1 cellular context compared by ENCODE assay signal in the genomic region with DNA sequence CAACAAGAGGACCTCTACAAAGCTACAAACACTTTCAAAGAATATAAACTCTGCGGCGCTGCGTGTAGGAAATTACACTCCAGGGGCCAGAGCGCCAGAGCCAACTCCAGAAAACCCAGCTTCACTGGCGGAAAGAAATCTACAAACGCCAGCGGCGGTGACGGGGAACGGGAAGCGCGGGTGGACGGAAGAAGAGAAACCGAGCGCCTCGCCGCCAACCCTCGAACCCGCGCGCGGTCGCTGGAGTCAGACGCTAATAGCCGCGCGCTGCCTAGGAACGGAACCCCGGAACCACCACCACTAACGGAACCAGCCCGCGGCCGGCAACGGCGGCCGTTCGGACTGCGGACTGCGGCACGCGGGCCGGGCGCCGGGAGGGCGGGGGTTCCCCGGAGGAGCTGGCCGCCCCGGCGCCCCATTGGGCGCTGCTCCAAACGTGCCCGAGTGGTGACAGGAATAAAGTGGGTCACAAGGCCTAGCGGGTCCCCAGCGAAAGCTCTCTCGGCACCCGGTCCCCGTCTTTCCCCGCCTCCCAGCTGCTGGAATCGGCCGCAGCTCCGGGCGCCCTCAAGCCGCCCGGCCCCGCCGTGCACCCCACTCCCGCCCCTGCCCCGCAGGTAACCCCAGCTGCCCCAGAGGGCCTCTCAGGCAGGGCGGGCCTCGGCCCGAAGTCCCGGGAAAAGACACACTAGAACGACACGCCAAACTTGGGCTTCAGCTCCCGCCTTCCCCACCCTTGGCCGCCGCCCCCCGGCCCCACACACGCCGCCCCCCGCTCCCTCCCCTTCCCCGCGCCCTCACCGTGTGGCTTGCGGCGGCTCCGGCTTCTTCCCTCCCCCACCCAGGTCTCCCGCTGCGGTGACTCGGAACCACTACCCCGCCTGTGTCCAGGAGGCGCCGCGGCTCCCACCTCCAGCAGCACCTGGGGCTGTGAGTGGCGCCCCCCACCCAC.
TF ChIP-seq lines count a peak whose summit lies in the region.

No MANE protein-coding gene starts in this region.

TF ChIP-seq in HepG2, 621 proteins besides CTCF, POLR2A, EP300 and RAD21 (continued from another document and continues in another):
- TF ChIP-seq, protein P1, sequence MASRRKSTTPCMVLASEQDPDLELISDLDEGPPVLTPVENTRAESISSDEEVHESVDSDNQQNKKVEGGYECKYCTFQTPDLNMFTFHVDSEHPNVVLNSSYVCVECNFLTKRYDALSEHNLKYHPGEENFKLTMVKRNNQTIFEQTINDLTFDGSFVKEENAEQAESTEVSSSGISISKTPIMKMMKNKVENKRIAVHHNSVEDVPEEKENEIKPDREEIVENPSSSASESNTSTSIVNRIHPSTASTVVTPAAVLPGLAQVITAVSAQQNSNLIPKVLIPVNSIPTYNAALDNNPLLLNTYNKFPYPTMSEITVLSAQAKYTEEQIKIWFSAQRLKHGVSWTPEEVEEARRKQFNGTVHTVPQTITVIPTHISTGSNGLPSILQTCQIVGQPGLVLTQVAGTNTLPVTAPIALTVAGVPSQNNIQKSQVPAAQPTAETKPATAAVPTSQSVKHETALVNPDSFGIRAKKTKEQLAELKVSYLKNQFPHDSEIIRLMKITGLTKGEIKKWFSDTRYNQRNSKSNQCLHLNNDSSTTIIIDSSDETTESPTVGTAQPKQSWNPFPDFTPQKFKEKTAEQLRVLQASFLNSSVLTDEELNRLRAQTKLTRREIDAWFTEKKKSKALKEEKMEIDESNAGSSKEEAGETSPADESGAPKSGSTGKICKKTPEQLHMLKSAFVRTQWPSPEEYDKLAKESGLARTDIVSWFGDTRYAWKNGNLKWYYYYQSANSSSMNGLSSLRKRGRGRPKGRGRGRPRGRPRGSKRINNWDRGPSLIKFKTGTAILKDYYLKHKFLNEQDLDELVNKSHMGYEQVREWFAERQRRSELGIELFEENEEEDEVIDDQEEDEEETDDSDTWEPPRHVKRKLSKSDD (CRISPR knock-in tag; IDR thresholded peaks at IDR 0.05; ENCODE audit: low read depth): no peak
- TF ChIP-seq, protein P2, sequence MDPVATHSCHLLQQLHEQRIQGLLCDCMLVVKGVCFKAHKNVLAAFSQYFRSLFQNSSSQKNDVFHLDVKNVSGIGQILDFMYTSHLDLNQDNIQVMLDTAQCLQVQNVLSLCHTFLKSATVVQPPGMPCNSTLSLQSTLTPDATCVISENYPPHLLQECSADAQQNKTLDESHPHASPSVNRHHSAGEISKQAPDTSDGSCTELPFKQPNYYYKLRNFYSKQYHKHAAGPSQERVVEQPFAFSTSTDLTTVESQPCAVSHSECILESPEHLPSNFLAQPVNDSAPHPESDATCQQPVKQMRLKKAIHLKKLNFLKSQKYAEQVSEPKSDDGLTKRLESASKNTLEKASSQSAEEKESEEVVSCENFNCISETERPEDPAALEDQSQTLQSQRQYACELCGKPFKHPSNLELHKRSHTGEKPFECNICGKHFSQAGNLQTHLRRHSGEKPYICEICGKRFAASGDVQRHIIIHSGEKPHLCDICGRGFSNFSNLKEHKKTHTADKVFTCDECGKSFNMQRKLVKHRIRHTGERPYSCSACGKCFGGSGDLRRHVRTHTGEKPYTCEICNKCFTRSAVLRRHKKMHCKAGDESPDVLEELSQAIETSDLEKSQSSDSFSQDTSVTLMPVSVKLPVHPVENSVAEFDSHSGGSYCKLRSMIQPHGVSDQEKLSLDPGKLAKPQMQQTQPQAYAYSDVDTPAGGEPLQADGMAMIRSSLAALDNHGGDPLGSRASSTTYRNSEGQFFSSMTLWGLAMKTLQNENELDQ (CRISPR knock-in tag; IDR thresholded peaks at IDR 0.05; ENCODE audit: borderline replicate concordance): no peak
- TF ChIP-seq, protein P3, sequence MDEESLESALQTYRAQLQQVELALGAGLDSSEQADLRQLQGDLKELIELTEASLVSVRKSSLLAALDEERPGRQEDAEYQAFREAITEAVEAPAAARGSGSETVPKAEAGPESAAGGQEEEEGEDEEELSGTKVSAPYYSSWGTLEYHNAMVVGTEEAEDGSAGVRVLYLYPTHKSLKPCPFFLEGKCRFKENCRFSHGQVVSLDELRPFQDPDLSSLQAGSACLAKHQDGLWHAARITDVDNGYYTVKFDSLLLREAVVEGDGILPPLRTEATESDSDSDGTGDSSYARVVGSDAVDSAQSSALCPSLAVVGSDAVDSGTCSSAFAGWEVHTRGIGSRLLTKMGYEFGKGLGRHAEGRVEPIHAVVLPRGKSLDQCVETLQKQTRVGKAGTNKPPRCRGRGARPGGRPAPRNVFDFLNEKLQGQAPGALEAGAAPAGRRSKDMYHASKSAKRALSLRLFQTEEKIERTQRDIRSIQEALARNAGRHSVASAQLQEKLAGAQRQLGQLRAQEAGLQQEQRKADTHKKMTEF (CRISPR knock-in tag; IDR thresholded peaks at IDR 0.05): peak; percentile 50
- TF ChIP-seq, protein P4, sequence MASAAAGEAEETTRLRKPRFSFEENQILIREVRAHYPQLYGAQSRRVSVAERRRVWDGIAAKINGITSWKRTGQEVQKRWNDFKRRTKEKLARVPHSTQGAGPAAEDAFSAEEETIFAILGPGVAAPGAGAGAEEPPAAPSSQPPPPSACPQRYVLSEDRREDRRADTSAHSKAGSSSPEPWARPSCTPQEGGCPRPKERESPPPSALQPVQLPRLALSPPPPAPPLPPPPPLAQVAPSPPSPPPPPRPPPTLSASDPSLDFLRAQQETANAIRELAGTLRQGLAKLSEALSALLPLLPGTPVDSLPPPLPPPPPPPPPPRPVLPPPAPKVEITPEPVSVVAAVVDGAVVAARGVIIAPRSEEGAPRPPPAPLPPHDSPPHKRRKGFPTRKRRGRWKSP (CRISPR knock-in tag; IDR thresholded peaks at IDR 0.05): peak; percentile 87
- peak; percentile 61; the same call in 1 of the 2 replicates for TF ChIP-seq ZNF274 (CRISPR knock-in tag; IDR thresholded peaks at IDR 0.05)
- no peak; the same call in 1 of the 2 replicates for TF ChIP-seq ZNF446 (CRISPR knock-in tag; IDR thresholded peaks at IDR 0.05)
- peak; percentile 42; the same call in 1 of the 2 replicates for TF ChIP-seq KAT8 (CRISPR knock-in tag; IDR thresholded peaks at IDR 0.05)
- no peak for TF ChIP-seq JUN (CRISPR knock-in tag; IDR thresholded peaks at IDR 0.05)
- TF ChIP-seq, protein P5, sequence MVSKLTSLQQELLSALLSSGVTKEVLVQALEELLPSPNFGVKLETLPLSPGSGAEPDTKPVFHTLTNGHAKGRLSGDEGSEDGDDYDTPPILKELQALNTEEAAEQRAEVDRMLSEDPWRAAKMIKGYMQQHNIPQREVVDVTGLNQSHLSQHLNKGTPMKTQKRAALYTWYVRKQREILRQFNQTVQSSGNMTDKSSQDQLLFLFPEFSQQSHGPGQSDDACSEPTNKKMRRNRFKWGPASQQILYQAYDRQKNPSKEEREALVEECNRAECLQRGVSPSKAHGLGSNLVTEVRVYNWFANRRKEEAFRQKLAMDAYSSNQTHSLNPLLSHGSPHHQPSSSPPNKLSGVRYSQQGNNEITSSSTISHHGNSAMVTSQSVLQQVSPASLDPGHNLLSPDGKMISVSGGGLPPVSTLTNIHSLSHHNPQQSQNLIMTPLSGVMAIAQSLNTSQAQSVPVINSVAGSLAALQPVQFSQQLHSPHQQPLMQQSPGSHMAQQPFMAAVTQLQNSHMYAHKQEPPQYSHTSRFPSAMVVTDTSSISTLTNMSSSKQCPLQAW (CRISPR knock-in tag; IDR thresholded peaks at IDR 0.05): peak; percentile 18; the same call in 1 of the 2 replicates
- TF ChIP-seq FOXK2 (IDR thresholded peaks at IDR 0.05): no peak
- peak; percentile 90 for TF ChIP-seq KDM5B (CRISPR knock-in tag; IDR thresholded peaks at IDR 0.05; ENCODE audit: borderline replicate concordance)
- TF ChIP-seq POLR2G (IDR thresholded peaks at IDR 0.05; ENCODE audit: low read depth, low read length): 0 out of 2 replicates have a peak, but pooled peaks have one; percentile 36
- no peak for TF ChIP-seq CCAR2 (optimal IDR thresholded peaks at IDR 0.05; ENCODE audit: low read depth, low read length)
- TF ChIP-seq ATF7-NPFF (CRISPR knock-in tag; IDR thresholded peaks at IDR 0.05; ENCODE audit: low read depth): peak; percentile 73
- TF ChIP-seq RXRA (CRISPR knock-in tag; IDR thresholded peaks at IDR 0.05): no peak
- TF ChIP-seq, protein P6, sequence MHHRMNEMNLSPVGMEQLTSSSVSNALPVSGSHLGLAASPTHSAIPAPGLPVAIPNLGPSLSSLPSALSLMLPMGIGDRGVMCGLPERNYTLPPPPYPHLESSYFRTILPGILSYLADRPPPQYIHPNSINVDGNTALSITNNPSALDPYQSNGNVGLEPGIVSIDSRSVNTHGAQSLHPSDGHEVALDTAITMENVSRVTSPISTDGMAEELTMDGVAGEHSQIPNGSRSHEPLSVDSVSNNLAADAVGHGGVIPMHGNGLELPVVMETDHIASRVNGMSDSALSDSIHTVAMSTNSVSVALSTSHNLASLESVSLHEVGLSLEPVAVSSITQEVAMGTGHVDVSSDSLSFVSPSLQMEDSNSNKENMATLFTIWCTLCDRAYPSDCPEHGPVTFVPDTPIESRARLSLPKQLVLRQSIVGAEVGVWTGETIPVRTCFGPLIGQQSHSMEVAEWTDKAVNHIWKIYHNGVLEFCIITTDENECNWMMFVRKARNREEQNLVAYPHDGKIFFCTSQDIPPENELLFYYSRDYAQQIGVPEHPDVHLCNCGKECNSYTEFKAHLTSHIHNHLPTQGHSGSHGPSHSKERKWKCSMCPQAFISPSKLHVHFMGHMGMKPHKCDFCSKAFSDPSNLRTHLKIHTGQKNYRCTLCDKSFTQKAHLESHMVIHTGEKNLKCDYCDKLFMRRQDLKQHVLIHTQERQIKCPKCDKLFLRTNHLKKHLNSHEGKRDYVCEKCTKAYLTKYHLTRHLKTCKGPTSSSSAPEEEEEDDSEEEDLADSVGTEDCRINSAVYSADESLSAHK (CRISPR knock-in tag; IDR thresholded peaks at IDR 0.05; ENCODE audit: borderline replicate concordance): no peak
- TF ChIP-seq HOXA7 (CRISPR knock-in tag; IDR thresholded peaks at IDR 0.05): no peak
- peak; percentile 49 for TF ChIP-seq RBM39 (IDR thresholded peaks at IDR 0.05; ENCODE audit: low read depth, low read length, poor library complexity, severe bottlenecking)
- peak; percentile 36; the same call in 1 of the 2 replicates for TF ChIP-seq MEIS2 (CRISPR knock-in tag; IDR thresholded peaks at IDR 0.05)
- no peak for TF ChIP-seq ZNF335 (CRISPR knock-in tag; IDR thresholded peaks at IDR 0.05)
- TF ChIP-seq SOX6 (IDR thresholded peaks at IDR 0.05): no peak
- TF ChIP-seq SOX6 (CRISPR knock-in tag; IDR thresholded peaks at IDR 0.05): no peak
- TF ChIP-seq, protein P7, sequence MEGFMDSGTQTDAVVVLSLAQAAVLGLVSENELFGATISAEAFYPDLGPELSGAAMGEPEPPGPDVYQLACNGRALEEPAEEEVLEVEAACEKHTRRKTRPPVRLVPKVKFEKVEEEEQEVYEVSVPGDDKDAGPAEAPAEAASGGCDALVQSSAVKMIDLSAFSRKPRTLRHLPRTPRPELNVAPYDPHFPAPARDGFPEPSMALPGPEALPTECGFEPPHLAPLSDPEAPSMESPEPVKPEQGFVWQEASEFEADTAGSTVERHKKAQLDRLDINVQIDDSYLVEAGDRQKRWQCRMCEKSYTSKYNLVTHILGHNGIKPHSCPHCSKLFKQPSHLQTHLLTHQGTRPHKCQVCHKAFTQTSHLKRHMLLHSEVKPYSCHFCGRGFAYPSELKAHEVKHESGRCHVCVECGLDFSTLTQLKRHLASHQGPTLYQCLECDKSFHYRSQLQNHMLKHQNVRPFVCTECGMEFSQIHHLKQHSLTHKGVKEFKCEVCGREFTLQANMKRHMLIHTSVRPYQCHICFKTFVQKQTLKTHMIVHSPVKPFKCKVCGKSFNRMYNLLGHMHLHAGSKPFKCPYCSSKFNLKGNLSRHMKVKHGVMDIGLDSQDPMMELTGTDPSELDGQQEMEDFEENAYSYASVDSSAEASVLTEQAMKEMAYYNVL (CRISPR knock-in tag; IDR thresholded peaks at IDR 0.05; ENCODE audit: borderline replicate concordance): peak; percentile 43; the same call in 1 of the 2 replicates
- TF ChIP-seq, protein P8, sequence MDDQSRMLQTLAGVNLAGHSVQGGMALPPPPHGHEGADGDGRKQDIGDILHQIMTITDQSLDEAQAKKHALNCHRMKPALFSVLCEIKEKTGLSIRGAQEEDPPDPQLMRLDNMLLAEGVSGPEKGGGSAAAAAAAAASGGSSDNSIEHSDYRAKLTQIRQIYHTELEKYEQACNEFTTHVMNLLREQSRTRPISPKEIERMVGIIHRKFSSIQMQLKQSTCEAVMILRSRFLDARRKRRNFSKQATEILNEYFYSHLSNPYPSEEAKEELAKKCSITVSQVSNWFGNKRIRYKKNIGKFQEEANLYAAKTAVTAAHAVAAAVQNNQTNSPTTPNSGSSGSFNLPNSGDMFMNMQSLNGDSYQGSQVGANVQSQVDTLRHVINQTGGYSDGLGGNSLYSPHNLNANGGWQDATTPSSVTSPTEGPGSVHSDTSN (CRISPR knock-in tag; IDR thresholded peaks at IDR 0.05; ENCODE audit: borderline replicate concordance): no peak
- TF ChIP-seq MED1 (CRISPR knock-in tag; IDR thresholded peaks at IDR 0.05): peak; percentile 29; the same call in 1 of the 2 replicates
- peak; percentile 72 for TF ChIP-seq ZFY (CRISPR knock-in tag; IDR thresholded peaks at IDR 0.05)
- TF ChIP-seq NPAS2 (CRISPR knock-in tag; IDR thresholded peaks at IDR 0.05; ENCODE audit: borderline replicate concordance): no peak
- TF ChIP-seq AGO2 (optimal IDR thresholded peaks at IDR 0.05; ENCODE audit: low read depth, low read length): peak; percentile 86
- peak; percentile 9; the same call in 1 of the 2 replicates for TF ChIP-seq FOSL2 (CRISPR knock-in tag; IDR thresholded peaks at IDR 0.05)
- no peak for TF ChIP-seq TCF12 (IDR thresholded peaks at IDR 0.05)
- TF ChIP-seq TCF12 (CRISPR knock-in tag; IDR thresholded peaks at IDR 0.05): peak; percentile 74; the same call in 1 of the 2 replicates
- peak; percentile 41; the same call in 1 of the 2 replicates for TF ChIP-seq NFKB2 (CRISPR knock-in tag; IDR thresholded peaks at IDR 0.05; ENCODE audit: borderline replicate concordance)
- TF ChIP-seq HOXA3 (CRISPR knock-in tag; IDR thresholded peaks at IDR 0.05): peak; percentile 60; the same call in 1 of the 2 replicates
- no peak for TF ChIP-seq SMARCC2 (IDR thresholded peaks at IDR 0.05)
- TF ChIP-seq, protein P9, sequence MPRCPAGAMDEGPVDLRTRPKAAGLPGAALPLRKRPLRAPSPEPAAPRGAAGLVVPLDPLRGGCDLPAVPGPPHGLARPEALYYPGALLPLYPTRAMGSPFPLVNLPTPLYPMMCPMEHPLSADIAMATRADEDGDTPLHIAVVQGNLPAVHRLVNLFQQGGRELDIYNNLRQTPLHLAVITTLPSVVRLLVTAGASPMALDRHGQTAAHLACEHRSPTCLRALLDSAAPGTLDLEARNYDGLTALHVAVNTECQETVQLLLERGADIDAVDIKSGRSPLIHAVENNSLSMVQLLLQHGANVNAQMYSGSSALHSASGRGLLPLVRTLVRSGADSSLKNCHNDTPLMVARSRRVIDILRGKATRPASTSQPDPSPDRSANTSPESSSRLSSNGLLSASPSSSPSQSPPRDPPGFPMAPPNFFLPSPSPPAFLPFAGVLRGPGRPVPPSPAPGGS (CRISPR knock-in tag; IDR thresholded peaks at IDR 0.05): peak; percentile 70; the same call in 1 of the 2 replicates
- no peak for TF ChIP-seq SMYD3 (CRISPR knock-in tag; IDR thresholded peaks at IDR 0.05)
- TF ChIP-seq ZNF567 (CRISPR knock-in tag; IDR thresholded peaks at IDR 0.05; ENCODE audit: borderline replicate concordance): no peak
- TF ChIP-seq, protein P10, sequence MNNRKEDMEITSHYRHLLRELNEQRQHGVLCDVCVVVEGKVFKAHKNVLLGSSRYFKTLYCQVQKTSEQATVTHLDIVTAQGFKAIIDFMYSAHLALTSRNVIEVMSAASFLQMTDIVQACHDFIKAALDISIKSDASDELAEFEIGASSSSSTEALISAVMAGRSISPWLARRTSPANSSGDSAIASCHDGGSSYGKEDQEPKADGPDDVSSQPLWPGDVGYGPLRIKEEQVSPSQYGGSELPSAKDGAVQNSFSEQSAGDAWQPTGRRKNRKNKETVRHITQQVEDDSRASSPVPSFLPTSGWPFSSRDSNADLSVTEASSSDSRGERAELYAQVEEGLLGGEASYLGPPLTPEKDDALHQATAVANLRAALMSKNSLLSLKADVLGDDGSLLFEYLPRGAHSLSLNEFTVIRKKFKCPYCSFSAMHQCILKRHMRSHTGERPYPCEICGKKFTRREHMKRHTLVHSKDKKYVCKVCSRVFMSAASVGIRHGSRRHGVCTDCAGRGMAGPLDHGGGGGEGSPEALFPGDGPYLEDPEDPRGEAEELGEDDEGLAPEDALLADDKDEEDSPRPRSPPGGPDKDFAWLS (CRISPR knock-in tag; IDR thresholded peaks at IDR 0.05; ENCODE audit: borderline replicate concordance): no peak
